In the genomic region with DNA sequence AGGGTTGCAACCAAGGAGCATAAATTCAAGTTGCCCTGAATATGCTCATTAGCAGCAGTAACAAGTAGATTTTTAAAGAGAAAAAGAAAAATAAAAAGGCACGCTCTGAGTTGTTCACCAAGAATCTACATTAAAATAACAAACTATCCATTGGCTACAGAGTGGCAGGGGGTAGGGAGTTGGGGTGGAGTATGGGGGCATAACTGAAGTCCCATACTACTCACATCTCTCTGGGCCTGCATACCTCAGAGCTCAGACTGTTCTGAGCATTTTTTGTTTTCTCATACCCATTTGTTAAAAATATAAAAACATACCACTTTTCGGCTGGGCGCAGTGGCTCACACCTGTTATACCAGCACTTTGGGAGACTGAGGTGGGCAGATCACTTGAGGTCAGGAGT, we compare ENCODE assay signal across 20 cellular contexts.
"Had no signal": no experiment of that assay in that cellular context is flagged by ENCODE, and none has a peak within 500 bp of the region (broad histone marks: within the 10 kb centered on the region; RNA-seq: fewer than 3 reads in every experiment).

No MANE protein-coding gene starts in this region.

- H3K27ac ChIP-seq: brain microvascular endothelial cell, esophagus muscularis mucosa, foreskin keratinocyte, gastroesophageal sphincter, heart right ventricle had no signal

- H3K27ac Mint-ChIP-seq: activated CD8-positive, alpha-beta T cell treated with anti-CD3 and anti-CD28 coated beads for 36 hours; activated naive CD8-positive, alpha-beta T cell; activated T-helper 17 cell treated with anti-CD3 and anti-CD28 coated beads, Interleukin-2, amount 50 U/mL, for 72 hours; effector memory CD8-positive, alpha-beta T cell had no signal

- H3K36me3 ChIP-seq: brain microvascular endothelial cell, esophagus muscularis mucosa, gastroesophageal sphincter, heart right ventricle had no signal

- H3K9me3 Mint-ChIP-seq: activated CD8-positive, alpha-beta T cell treated with anti-CD3 and anti-CD28 coated beads for 36 hours; activated T-cell treated with anti-CD3 and anti-CD28 coated beads, Interleukin-2, amount 50 U/mL, for 4 hours; activated T-helper 17 cell treated with anti-CD3 and anti-CD28 coated beads, Interleukin-2, amount 50 U/mL, for 72 hours; effector memory CD8-positive, alpha-beta T cell had no signal

- H3K9me3 ChIP-seq: esophagus muscularis mucosa, gastroesophageal sphincter, heart right ventricle had no signal

- H3K4me3 ChIP-seq: esophagus muscularis mucosa, gastroesophageal sphincter, heart right ventricle had no signal

- H3K4me1 ChIP-seq: foreskin keratinocyte had no signal

- H3K27me3 Mint-ChIP-seq: activated CD8-positive, alpha-beta T cell treated with anti-CD3 and anti-CD28 coated beads for 36 hours; activated naive CD8-positive, alpha-beta T cell; activated T-helper 17 cell treated with anti-CD3 and anti-CD28 coated beads, Interleukin-2, amount 50 U/mL, for 72 hours; effector memory CD8-positive, alpha-beta T cell had no signal

- ATAC-seq: activated T-helper 17 cell treated with anti-CD3 and anti-CD28 coated beads, Interleukin-2, amount 50 U/mL, for 72 hours; gastroesophageal sphincter had no signal

- H3K27me3 ChIP-seq: brain microvascular endothelial cell, esophagus muscularis mucosa, foreskin keratinocyte, gastroesophageal sphincter, heart right ventricle had no signal

- DNase-seq: activated CD4-positive, alpha-beta T cell treated with anti-CD3 and anti-CD28 coated beads for 1 hour; activated CD4-positive, alpha-beta T cell treated with anti-CD3 and anti-CD28 coated beads for 48 hours; activated CD4-positive, alpha-beta T cell treated with anti-CD3 and anti-CD28 coated beads, Interleukin-2, amount 50 U/mL, for 48 hours; activated CD8-positive, alpha-beta memory T cell treated with anti-CD3 and anti-CD28 coated beads for 24 hours; activated effector memory CD4-positive, alpha-beta T cell treated with Interleukin-2 at 50 U/mL for 16 hours; activated gamma-delta T cell treated with Interleukin-2 at 50 U/mL for 16 hours; activated naive CD4-positive, alpha-beta T cell treated with anti-CD3 and anti-CD28 coated beads, Interleukin-2, amount 50 U/mL, for 16 hours; activated naive CD4-positive, alpha-beta T cell treated with Interleukin-2 at 50 U/mL for 16 hours; anterior cingulate cortex; cortex of kidney; heart right ventricle had no signal

- H3K4me3 Mint-ChIP-seq: activated CD8-positive, alpha-beta T cell treated with anti-CD3 and anti-CD28 coated beads for 36 hours; activated naive CD8-positive, alpha-beta T cell; activated T-cell treated with anti-CD3 and anti-CD28 coated beads, Interleukin-2, amount 50 U/mL, for 4 hours; activated T-helper 17 cell treated with anti-CD3 and anti-CD28 coated beads, Interleukin-2, amount 50 U/mL, for 72 hours; effector memory CD8-positive, alpha-beta T cell had no signal
